Comparison of ENCODE assay signal across 14 cellular contexts in the genomic region with DNA sequence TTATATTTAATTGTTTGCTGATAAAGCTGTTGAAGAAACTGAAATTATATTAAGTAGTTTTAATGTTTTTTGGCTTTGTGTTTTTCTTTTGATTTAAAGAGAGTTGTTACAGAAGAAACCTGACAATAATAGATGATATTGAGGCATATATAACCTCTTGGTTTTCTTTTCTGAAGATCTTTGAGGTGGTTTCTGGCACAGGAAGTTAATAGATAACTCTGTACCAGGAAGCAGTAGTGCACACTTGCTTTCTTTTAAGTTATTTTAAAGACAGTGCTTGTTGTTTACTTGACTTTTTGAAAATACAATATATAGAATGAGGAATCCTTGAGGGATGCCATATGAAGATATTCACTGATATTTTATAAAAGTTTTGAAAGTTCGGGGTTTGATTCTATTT.
A peak's percentile ranks its signal among the peaks of the same experiment; 100 is the strongest.
DNase-seq lines count a peak whose midpoint lies in the region; ATAC-seq and TF ChIP-seq lines count a peak whose summit lies in the region.
"Had no signal": no experiment of that assay in that cellular context is flagged by ENCODE, and none has a peak within 500 bp of the region (broad histone marks: within the 10 kb centered on the region; RNA-seq: fewer than 3 reads in every experiment).

No MANE protein-coding gene starts in this region.

- no peak overlapping the region for H3K4me3 ChIP-seq in GM23338

- no peaks in the 10 kb centered on the region for H3K79me2 ChIP-seq in GM23338 (replicated peaks; ENCODE audit: insufficient read depth)

- peak overlapping the region; percentile 68 for H3K27ac Mint-ChIP-seq in stimulated activated naive CD8-positive, alpha-beta T cell treated with anti-CD3 and anti-CD28 coated beads, Interleukin-15, Interleukin-2, amounts not matched to agents 100 ng/mL and 50 ng/mL, for 24 hours
- H3K27ac Mint-ChIP-seq in T-cell (peak overlapping the region; percentile 88), GM23338 (no peak overlapping the region)
- H3K27ac Mint-ChIP-seq: stimulated activated naive B cell treated with anti-CD40 and anti-IgM and Interleukin-4, amounts not matched to agents 10 μg/mL and 1 μg/mL and 100 μg/mL, for 72 hours had no signal

- H3K36me3 Mint-ChIP-seq in stimulated activated naive CD8-positive, alpha-beta T cell treated with anti-CD3 and anti-CD28 coated beads, Interleukin-15, Interleukin-2, amounts not matched to agents 100 ng/mL and 50 ng/mL, for 24 hours (ENCODE audit: low read depth): peaks cover 9% of the 10 kb centered on the region
- H3K36me3 Mint-ChIP-seq in T-cell (peaks cover 9% of the 10 kb centered on the region), GM23338 (ENCODE audit: low read depth) (peaks cover 15% of the 10 kb centered on the region)

- no peak overlapping the region for H2AFZ ChIP-seq in GM23338

- TF ChIP-seq CTCF in GM23338 (conservative IDR thresholded peaks at IDR 0.05; ENCODE audit: low read depth in 2 of 2): no peak

- H4K20me1 ChIP-seq in GM23338 (replicated peaks; ENCODE audit: insufficient read depth): no peaks in the 10 kb centered on the region

- no peaks in the 10 kb centered on the region for H3K9me2 ChIP-seq in GM23338 (ENCODE audit: insufficient read depth)

- H3K4me3 Mint-ChIP-seq in stimulated activated naive CD8-positive, alpha-beta T cell treated with anti-CD3 and anti-CD28 coated beads, Interleukin-15, Interleukin-2, amounts not matched to agents 100 ng/mL and 50 ng/mL, for 24 hours: peak overlapping the region; percentile 63
- H3K4me3 Mint-ChIP-seq in T-cell (peak overlapping the region; percentile 20 to 63 (median 37)), GM23338 (no peak overlapping the region)
- H3K4me3 Mint-ChIP-seq: stimulated activated naive B cell treated with anti-CD40 and anti-IgM and Interleukin-4, amounts not matched to agents 10 μg/mL and 1 μg/mL and 100 μg/mL, for 72 hours had no signal

- H3K27me3 ChIP-seq in GM23338 (ENCODE audit: insufficient read depth): no peaks in the 10 kb centered on the region

- no peak for ATAC-seq in stimulated activated naive CD8-positive, alpha-beta T cell treated with anti-CD3 and anti-CD28 coated beads, Interleukin-15, Interleukin-2, amounts not matched to agents 100 U/mL and 50 U/mL, for 24 hours
- ATAC-seq in HG02678 (IDR thresholded peaks at IDR 0.05; ENCODE audit: unreplicated experiment): peak; percentile 82
- peak; percentile 61 to 85 (median 80) for ATAC-seq in T-cell (replicated peaks in 1 of 4)
- ATAC-seq in GM23338: no peak
- ATAC-seq in HG03280 (IDR thresholded peaks at IDR 0.05; ENCODE audit: unreplicated experiment): no peak
- ATAC-seq: left cardiac atrium; stimulated activated naive B cell treated with anti-CD40 and anti-IgM and Interleukin-4, amounts not matched to agents 10 μg/mL and 1 μg/mL and 100 μg/mL, for 72 hours had no signal

- H3K27ac ChIP-seq in GM23338 (ENCODE audit: low read depth): no peak overlapping the region

- H3K4me2 ChIP-seq in GM23338: no peak overlapping the region

- POLR2A ChIA-PET in T-cell (lab: Charles Lee): no interaction called here

- CTCF ChIA-PET in T-cell (lab: Charles Lee): no interaction called here

- H3K36me3 ChIP-seq in GM23338 (ENCODE audit: insufficient read depth): no peaks in the 10 kb centered on the region

- DNase-seq in stimulated activated naive CD8-positive, alpha-beta T cell treated with anti-CD3 and anti-CD28 coated beads, Interleukin-15, Interleukin-2, amounts not matched to agents 100 U/mL and 50 U/mL, for 24 hours: no peak
- no peak for DNase-seq in T-cell
- DNase-seq in GM23338 (ENCODE audit: low spot score): no peak
- DNase-seq in iPS-NIHi11 (ENCODE audit: low spot score): no peak
- DNase-seq in activated CD4-positive, CD25-positive, alpha-beta regulatory T cell treated with anti-CD3 and anti-CD28 coated beads, Interleukin-2, amount 50 U/mL, for 72 hours: no peak
- DNase-seq: Karpas-422; left cardiac atrium; NCI-H1930; SHP77; stimulated activated CD4-positive, alpha-beta T cell treated with anti-CD3 and anti-CD28 coated beads, Interleukin-2, amount 100 ng/mL, for 48 hours; stimulated activated naive B cell treated with anti-CD40 and anti-IgM and Interleukin-4, amounts not matched to agents 10 μg/mL and 1 μg/mL and 100 μg/mL, for 72 hours had no signal

- no peaks in the 10 kb centered on the region for H3F3A ChIP-seq in GM23338 (replicated peaks; ENCODE audit: low read depth)

- H3K4me1 Mint-ChIP-seq in stimulated activated naive CD8-positive, alpha-beta T cell treated with anti-CD3 and anti-CD28 coated beads, Interleukin-15, Interleukin-2, amounts not matched to agents 100 ng/mL and 50 ng/mL, for 24 hours (ENCODE audit: low read depth): peaks cover 11% of the 10 kb centered on the region
- peaks cover 0 to 22% (median 16%) of the 10 kb centered on the region in 3 donors for H3K4me1 Mint-ChIP-seq in T-cell
- H3K4me1 Mint-ChIP-seq in GM23338: no peaks in the 10 kb centered on the region
- H3K4me1 Mint-ChIP-seq: stimulated activated naive B cell treated with anti-CD40 and anti-IgM and Interleukin-4, amounts not matched to agents 10 μg/mL and 1 μg/mL and 100 μg/mL, for 72 hours had no signal

- H3K27me3 Mint-ChIP-seq in stimulated activated naive CD8-positive, alpha-beta T cell treated with anti-CD3 and anti-CD28 coated beads, Interleukin-15, Interleukin-2, amounts not matched to agents 100 ng/mL and 50 ng/mL, for 24 hours: no peaks in the 10 kb centered on the region
- H3K27me3 Mint-ChIP-seq in T-cell: no peaks in the 10 kb centered on the region
- H3K27me3 Mint-ChIP-seq in GM23338 (ENCODE audit: insufficient read depth, low read depth, poor library complexity): no peaks in the 10 kb centered on the region
- H3K27me3 Mint-ChIP-seq: stimulated activated naive B cell treated with anti-CD40 and anti-IgM and Interleukin-4, amounts not matched to agents 10 μg/mL and 1 μg/mL and 100 μg/mL, for 72 hours had no signal

- H3K4me1 ChIP-seq in GM23338 (ENCODE audit: insufficient read depth): no peaks in the 10 kb centered on the region

- H3K9me3 Mint-ChIP-seq in stimulated activated naive CD8-positive, alpha-beta T cell treated with anti-CD3 and anti-CD28 coated beads, Interleukin-15, Interleukin-2, amounts not matched to agents 100 ng/mL and 50 ng/mL, for 24 hours: peaks cover 18% of the 10 kb centered on the region
- H3K9me3 Mint-ChIP-seq in T-cell (peaks cover 16 to 23% (median 21%) of the 10 kb centered on the region in 3 donors), GM23338 (peaks cover 17% of the 10 kb centered on the region)

TF ChIP-seq in GM23338, 12 proteins besides CTCF, POLR2A, EP300 and RAD21 (continues in another document):
- no peak for TF ChIP-seq STAT1 (IDR thresholded peaks at IDR 0.05; ENCODE audit: unreplicated experiment)
- TF ChIP-seq, protein P1, sequence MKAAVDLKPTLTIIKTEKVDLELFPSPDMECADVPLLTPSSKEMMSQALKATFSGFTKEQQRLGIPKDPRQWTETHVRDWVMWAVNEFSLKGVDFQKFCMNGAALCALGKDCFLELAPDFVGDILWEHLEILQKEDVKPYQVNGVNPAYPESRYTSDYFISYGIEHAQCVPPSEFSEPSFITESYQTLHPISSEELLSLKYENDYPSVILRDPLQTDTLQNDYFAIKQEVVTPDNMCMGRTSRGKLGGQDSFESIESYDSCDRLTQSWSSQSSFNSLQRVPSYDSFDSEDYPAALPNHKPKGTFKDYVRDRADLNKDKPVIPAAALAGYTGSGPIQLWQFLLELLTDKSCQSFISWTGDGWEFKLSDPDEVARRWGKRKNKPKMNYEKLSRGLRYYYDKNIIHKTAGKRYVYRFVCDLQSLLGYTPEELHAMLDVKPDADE (IDR thresholded peaks at IDR 0.05): no peak
- TF ChIP-seq ZNF114 (CRISPR knock-in tag; IDR thresholded peaks at IDR 0.05): no peak
- TF ChIP-seq, protein P2, sequence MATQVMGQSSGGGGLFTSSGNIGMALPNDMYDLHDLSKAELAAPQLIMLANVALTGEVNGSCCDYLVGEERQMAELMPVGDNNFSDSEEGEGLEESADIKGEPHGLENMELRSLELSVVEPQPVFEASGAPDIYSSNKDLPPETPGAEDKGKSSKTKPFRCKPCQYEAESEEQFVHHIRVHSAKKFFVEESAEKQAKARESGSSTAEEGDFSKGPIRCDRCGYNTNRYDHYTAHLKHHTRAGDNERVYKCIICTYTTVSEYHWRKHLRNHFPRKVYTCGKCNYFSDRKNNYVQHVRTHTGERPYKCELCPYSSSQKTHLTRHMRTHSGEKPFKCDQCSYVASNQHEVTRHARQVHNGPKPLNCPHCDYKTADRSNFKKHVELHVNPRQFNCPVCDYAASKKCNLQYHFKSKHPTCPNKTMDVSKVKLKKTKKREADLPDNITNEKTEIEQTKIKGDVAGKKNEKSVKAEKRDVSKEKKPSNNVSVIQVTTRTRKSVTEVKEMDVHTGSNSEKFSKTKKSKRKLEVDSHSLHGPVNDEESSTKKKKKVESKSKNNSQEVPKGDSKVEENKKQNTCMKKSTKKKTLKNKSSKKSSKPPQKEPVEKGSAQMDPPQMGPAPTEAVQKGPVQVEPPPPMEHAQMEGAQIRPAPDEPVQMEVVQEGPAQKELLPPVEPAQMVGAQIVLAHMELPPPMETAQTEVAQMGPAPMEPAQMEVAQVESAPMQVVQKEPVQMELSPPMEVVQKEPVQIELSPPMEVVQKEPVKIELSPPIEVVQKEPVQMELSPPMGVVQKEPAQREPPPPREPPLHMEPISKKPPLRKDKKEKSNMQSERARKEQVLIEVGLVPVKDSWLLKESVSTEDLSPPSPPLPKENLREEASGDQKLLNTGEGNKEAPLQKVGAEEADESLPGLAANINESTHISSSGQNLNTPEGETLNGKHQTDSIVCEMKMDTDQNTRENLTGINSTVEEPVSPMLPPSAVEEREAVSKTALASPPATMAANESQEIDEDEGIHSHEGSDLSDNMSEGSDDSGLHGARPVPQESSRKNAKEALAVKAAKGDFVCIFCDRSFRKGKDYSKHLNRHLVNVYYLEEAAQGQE (IDR thresholded peaks at IDR 0.05; ENCODE audit: unreplicated experiment): no peak

Comparison
In these comparisons a context has a peak if more than half of its experiments do, and no peak if none do; other contexts are left out.
1. ATAC-seq: peak in HG02678 (single experiment) and T-cell (4 of 4); none in stimulated activated naive CD8-positive, alpha-beta T cell treated with anti-CD3 and anti-CD28 coated beads, Interleukin-15, Interleukin-2, amounts not matched to agents 100 U/mL and 50 U/mL, for 24 hours (single experiment), GM23338 (single experiment) and HG03280 (single experiment).